10 cellular contexts compared by ENCODE assay signal in genomic region chr11:34339149-34340064, GRCh38. TPM values are rescaled to one million over a fixed set of nuclear protein-coding genes. Genes with fewer than 3 reads are reported as not detected.
DNase-seq lines count a peak whose midpoint lies in the region; ATAC-seq and TF ChIP-seq lines count a peak whose summit lies in the region.
"Had no signal": no experiment of that assay in that cellular context is flagged by ENCODE, and none has a peak within 500 bp of the region (broad histone marks: within the 10 kb centered on the region; RNA-seq: fewer than 3 reads in every experiment).

No MANE protein-coding gene starts in this region.

- H3K4me3 Mint-ChIP-seq in immature natural killer cell: peak overlapping the region; percentile 32 to 80 (median 43)

- peaks cover 1 to 2% (median 2%) of the 10 kb centered on the region in 3 donors for H3K27me3 Mint-ChIP-seq in immature natural killer cell (ENCODE audit: low read depth in 3 of 3)

- H3K27ac Mint-ChIP-seq in immature natural killer cell: peak overlapping the region in 4 of 6 donors; percentile 37 to 57 (median 48)

- H3K4me3 ChIP-seq in NB4 (ENCODE audit: low read depth, low read length): no peak overlapping the region
- H3K4me3 ChIP-seq: sigmoid colon had no signal

- TF ChIP-seq POLR2A in NB4 (IDR thresholded peaks at IDR 0.05; ENCODE audit: extremely low read depth, insufficient read length): no peak

- TF ChIP-seq CTCF in NB4 (IDR thresholded peaks at IDR 0.05; ENCODE audit: low read depth, low read length): no peak

- no peaks in the 10 kb centered on the region for H3K9me3 Mint-ChIP-seq in immature natural killer cell

- H3K4me1 Mint-ChIP-seq in immature natural killer cell: peaks cover 17 to 21% of the 10 kb centered on the region in 2 donors

- DNase-seq in NB4 (ENCODE audit: low read depth): peak; percentile 95
- peak; percentile 43 to 57 (median 52) for DNase-seq in immature natural killer cell
- no peak for DNase-seq in GM19240 (ENCODE audit: insufficient read length, low spot score)
- DNase-seq in T1000 (lab: John Stamatoyannopoulos, UW): no peak
- DNase-seq in DMS 273 treated with DMSO at 0.1 percent for 48 hours (lab: John Stamatoyannopoulos, UW): no peak
- DNase-seq in NCI-H1694 treated with DMSO at 0.1 percent for 48 hours (lab: John Stamatoyannopoulos, UW): no peak
- DNase-seq: DND-41, sigmoid colon had no signal

- ATAC-seq in GM18498 (IDR thresholded peaks at IDR 0.05; ENCODE audit: unreplicated experiment) (peak; percentile 84), GM21786 (IDR thresholded peaks at IDR 0.05; ENCODE audit: unreplicated experiment) (peak; percentile 68)

- peaks cover 0 to 3% (median 0%) of the 10 kb centered on the region in 3 donors for H3K36me3 Mint-ChIP-seq in immature natural killer cell

RNA-seq across cellular contexts. Expression of gene ABTB2, which starts 18.4 kb away (rescaled TPM):
- polyA plus RNA-seq in immature natural killer cell: under 1 TPM in 1 of 3 donors, not detected in 2; 0.56 TPM

Comparison
In these comparisons a context has a peak if more than half of its experiments do, and no peak if none do; other contexts are left out.
1. DNase-seq: peak in NB4 (single experiment) and immature natural killer cell (3 of 3); none in GM19240 (single experiment), T1000 (single experiment), DMS 273 treated with DMSO at 0.1 percent for 48 hours (single experiment) and NCI-H1694 treated with DMSO at 0.1 percent for 48 hours (single experiment).